20 cellular contexts compared by ENCODE assay signal in genomic region chr11:118223576-118223975, GRCh38. TPM values are rescaled to one million over a fixed set of nuclear protein-coding genes. Genes with fewer than 3 reads are reported as not detected.
DNase-seq lines count a peak whose midpoint lies in the region; ATAC-seq and TF ChIP-seq lines count a peak whose summit lies in the region.
"Had no signal": no experiment of that assay in that cellular context is flagged by ENCODE, and none has a peak within 500 bp of the region (broad histone marks: within the 10 kb centered on the region; RNA-seq: fewer than 3 reads in every experiment).

No MANE protein-coding gene starts in this region.

- H3K4me3 Mint-ChIP-seq in activated naive CD4-positive, alpha-beta T cell treated with anti-CD3 and anti-CD28 coated beads, Interleukin-2, amount 10 ng/mL, durations not matched to agents 7 days and 5 days: peak overlapping the region; percentile 80
- H3K4me3 Mint-ChIP-seq in natural killer cell: peak overlapping the region; percentile 66
- H3K4me3 Mint-ChIP-seq: activated B cell treated with CpG ODN at 0.5 μM for 24 hours had no signal

- peak overlapping the region; percentile 4 for H3K4me3 ChIP-seq in urinary bladder (ENCODE audit: low read depth, low read length)
- H3K4me3 ChIP-seq: cardiac muscle cell had no signal

- TF ChIP-seq CTCF in natural killer cell (IDR thresholded peaks at IDR 0.05): no peak

- intact Hi-C loops in natural killer cell (cut with micrococcal nuclease): loop anchor here (10.0 kb wide), 1 partner anchor 219 kb away; no protein-coding TSS in a partner anchor

- H3K27ac Mint-ChIP-seq in activated naive CD4-positive, alpha-beta T cell treated with anti-CD3 and anti-CD28 coated beads, Interleukin-2, amount 10 ng/mL, durations not matched to agents 7 days and 5 days: no peak overlapping the region
- H3K27ac Mint-ChIP-seq in activated naive CD4-positive, alpha-beta T cell treated with anti-CD3 and anti-CD28 coated beads, Interleukin-2, amount 50 U/mL, for 72 hours: peak overlapping the region in 1 of 2 donors; percentile 95
- H3K27ac Mint-ChIP-seq in natural killer cell: peak overlapping the region in 1 of 2 donors; percentile 89
- H3K27ac Mint-ChIP-seq: activated B cell treated with CpG ODN at 0.5 μM for 24 hours had no signal

- no peaks in the 10 kb centered on the region for H3K36me3 ChIP-seq in urinary bladder (ENCODE audit: insufficient read depth)
- H3K36me3 ChIP-seq: cardiac muscle cell, sigmoid colon had no signal

- no peaks in the 10 kb centered on the region for H3K4me1 ChIP-seq in urinary bladder (ENCODE audit: insufficient read depth)
- H3K4me1 ChIP-seq: sigmoid colon had no signal

- H3K9me3 Mint-ChIP-seq in activated naive CD4-positive, alpha-beta T cell treated with anti-CD3 and anti-CD28 coated beads, Interleukin-2, amount 10 ng/mL, durations not matched to agents 7 days and 5 days: peaks cover 3% of the 10 kb centered on the region
- H3K9me3 Mint-ChIP-seq in activated naive CD4-positive, alpha-beta T cell treated with anti-CD3 and anti-CD28 coated beads, Interleukin-2, amount 50 U/mL, for 72 hours: peaks cover 0 to 5% of the 10 kb centered on the region in 2 donors
- no peaks in the 10 kb centered on the region for H3K9me3 Mint-ChIP-seq in natural killer cell
- H3K9me3 Mint-ChIP-seq: activated B cell treated with CpG ODN at 0.5 μM for 24 hours, naive B cell had no signal

- no peak overlapping the region for H3K27ac ChIP-seq in urinary bladder (ENCODE audit: low read depth)
- H3K27ac ChIP-seq: cardiac muscle cell, epithelial cell of prostate had no signal

- CTCF ChIA-PET in activated naive CD4-positive, alpha-beta T cell treated with anti-CD3 and anti-CD28 coated beads, Interleukin-2, amount 10 ng/mL, durations not matched to agents 7 days and 5 days (lab: Charles Lee): interaction anchor here (0.6 to 4.0 kb wide), 6 partner anchors 8 to 124 kb away, joined by 3 to 30 read pairs (median 4); no protein-coding TSS in a partner anchor

- peak; percentile 7 to 10 for ATAC-seq in activated naive CD4-positive, alpha-beta T cell treated with anti-CD3 and anti-CD28 coated beads, Interleukin-2, amount 50 U/mL, for 72 hours
- ATAC-seq in natural killer cell: no peak
- ATAC-seq in GM21447 (IDR thresholded peaks at IDR 0.05; ENCODE audit: unreplicated experiment): no peak
- no peak for ATAC-seq in GM18867 (IDR thresholded peaks at IDR 0.05; ENCODE audit: unreplicated experiment)
- ATAC-seq: Panc1 had no signal

- 69% methylated on average over 3 of the region's 3 CpGs for WGBS in urinary bladder

- peaks cover 66% of the 10 kb centered on the region for H3K4me1 Mint-ChIP-seq in activated naive CD4-positive, alpha-beta T cell treated with anti-CD3 and anti-CD28 coated beads, Interleukin-2, amount 10 ng/mL, durations not matched to agents 7 days and 5 days
- peaks cover 39 to 55% of the 10 kb centered on the region in 2 donors for H3K4me1 Mint-ChIP-seq in natural killer cell

- no peaks in the 10 kb centered on the region for H3K27me3 Mint-ChIP-seq in activated naive CD4-positive, alpha-beta T cell treated with anti-CD3 and anti-CD28 coated beads, Interleukin-2, amount 10 ng/mL, durations not matched to agents 7 days and 5 days
- H3K27me3 Mint-ChIP-seq in natural killer cell (ENCODE audit: low read depth in 2 of 2): peaks cover 16 to 56% of the 10 kb centered on the region in 2 donors

- peaks cover 58% of the 10 kb centered on the region for H3K36me3 Mint-ChIP-seq in activated naive CD4-positive, alpha-beta T cell treated with anti-CD3 and anti-CD28 coated beads, Interleukin-2, amount 10 ng/mL, durations not matched to agents 7 days and 5 days
- H3K36me3 Mint-ChIP-seq in activated naive CD4-positive, alpha-beta T cell treated with anti-CD3 and anti-CD28 coated beads, Interleukin-2, amount 50 U/mL, for 72 hours: peaks cover 65 to 74% of the 10 kb centered on the region in 2 donors
- H3K36me3 Mint-ChIP-seq in natural killer cell: no peaks in the 10 kb centered on the region
- H3K36me3 Mint-ChIP-seq: naive B cell had no signal

- no peak for DNase-seq in activated naive CD4-positive, alpha-beta T cell treated with anti-CD3 and anti-CD28 coated beads, Interleukin-2, amount 10 ng/mL, durations not matched to agents 7 days and 5 days
- no peak for DNase-seq in activated naive CD4-positive, alpha-beta T cell treated with anti-CD3 and anti-CD28 coated beads, Interleukin-2, amount 50 U/mL, for 16 hours
- DNase-seq in activated naive CD4-positive, alpha-beta T cell treated with anti-CD3 and anti-CD28 coated beads, Interleukin-2, amount 50 U/mL, for 72 hours (ENCODE audit: low spot score in 2 of 2): no peak
- DNase-seq in natural killer cell (no peak), AML-193 (lab: John Stamatoyannopoulos, UW) (no peak)
- DNase-seq: activated B cell treated with CpG ODN at 0.5 μM for 24 hours, activated gamma-delta T cell, DMS 273 treated with DMSO at 0.1 percent for 48 hours, Kasumi-1, naive B cell, NCI-H1694 treated with DMSO at 0.1 percent for 48 hours, NCI-H524 treated with DMSO at 0.1 percent for 48 hours, sigmoid colon had no signal

RNA-seq across cellular contexts. Expression of gene JAML, which starts 1.2 kb away (rescaled TPM):
- total RNA-seq in activated naive CD4-positive, alpha-beta T cell treated with anti-CD3 and anti-CD28 coated beads, Interleukin-2, amount 50 U/mL, for 72 hours: 100 to 1,000 TPM; 125 to 239 TPM
- 10 to 100 TPM in 2 of 3 donors, 1 to 10 TPM in 1; 7.1 to 27.8 (median 12.8) TPM for total RNA-seq in natural killer cell
- 6.5 TPM for total RNA-seq in urinary bladder
- polyA plus RNA-seq in urinary bladder: 6.0 TPM
- total RNA-seq: cardiac muscle cell, H4 had no signal
- polyA plus RNA-seq: cardiac muscle cell had no signal

RNA-seq across cellular contexts. Expression of gene MPZL3, which starts 28.6 kb away (rescaled TPM):
- 10 to 100 TPM; 35.0 to 93.0 TPM for total RNA-seq in activated naive CD4-positive, alpha-beta T cell treated with anti-CD3 and anti-CD28 coated beads, Interleukin-2, amount 50 U/mL, for 72 hours
- total RNA-seq in natural killer cell: 1 to 10 TPM; 6.3 to 7.5 (median 6.7) TPM
- 4.7 TPM for total RNA-seq in urinary bladder
- polyA plus RNA-seq in urinary bladder: 1.4 TPM

RNA-seq across cellular contexts. Expression of gene MPZL2, which starts 40.5 kb away (rescaled TPM):
- 10 to 100 TPM; 39.4 to 64.1 TPM for total RNA-seq in activated naive CD4-positive, alpha-beta T cell treated with anti-CD3 and anti-CD28 coated beads, Interleukin-2, amount 50 U/mL, for 72 hours
- total RNA-seq in natural killer cell (under 1 TPM in 2 of 3 donors, not detected in 1; 0.49 to 0.58 TPM), urinary bladder (62.8 TPM)
- 44.2 TPM for polyA plus RNA-seq in urinary bladder
- total RNA-seq: activated B cell treated with CpG ODN at 0.5 μM for 24 hours, cardiac muscle cell had no signal

RNA-seq across cellular contexts. Expression of gene SCN2B, which starts 47.1 kb away (rescaled TPM):
- under 1 TPM in 1 of 2 donors, not detected in 1; 0.05 TPM for total RNA-seq in activated naive CD4-positive, alpha-beta T cell treated with anti-CD3 and anti-CD28 coated beads, Interleukin-2, amount 50 U/mL, for 72 hours
- total RNA-seq in natural killer cell (not detected), urinary bladder (2.7 TPM)
- 0.79 TPM for polyA plus RNA-seq in urinary bladder
- total RNA-seq: activated B cell treated with CpG ODN at 0.5 μM for 24 hours, H4 had no signal

Comparison
In these comparisons a context has a peak if more than half of its experiments do, and no peak if none do; other contexts are left out.
1. ATAC-seq: peak in activated naive CD4-positive, alpha-beta T cell treated with anti-CD3 and anti-CD28 coated beads, Interleukin-2, amount 50 U/mL, for 72 hours (2 of 2); none in natural killer cell (0 of 3), GM21447 (single experiment) and GM18867 (single experiment).
2. RNA of gene JAML, which starts 1.2 kb away (total RNA-seq): 125 to 239 TPM in activated naive CD4-positive, alpha-beta T cell treated with anti-CD3 and anti-CD28 coated beads, Interleukin-2, amount 50 U/mL, for 72 hours; 7.1 to 27.8 TPM in natural killer cell and 6.5 TPM in urinary bladder (single experiment); every median in the first group is over 4 times any median in the second.
3. RNA of gene MPZL2, which starts 40.5 kb away (total RNA-seq): 39.4 to 64.1 TPM in activated naive CD4-positive, alpha-beta T cell treated with anti-CD3 and anti-CD28 coated beads, Interleukin-2, amount 50 U/mL, for 72 hours and 62.8 TPM in urinary bladder (single experiment); 0.49 to 0.58 TPM in natural killer cell; every median in the first group is over 10 times any median in the second.